In genomic region chr17:74369221-74369620, GRCh38 we compare ENCODE assay signal across 10 cellular contexts. TPM values are rescaled to one million over a fixed set of nuclear protein-coding genes. Genes with fewer than 3 reads are reported as not detected.
DNase-seq lines count a peak whose midpoint lies in the region; ATAC-seq and TF ChIP-seq lines count a peak whose summit lies in the region.
"Had no signal": no experiment of that assay in that cellular context is flagged by ENCODE, and none has a peak within 500 bp of the region (broad histone marks: within the 10 kb centered on the region; RNA-seq: fewer than 3 reads in every experiment).

No MANE protein-coding gene starts in this region.

- H3K27me3 ChIP-seq in Peyer's patch, result no peaks in the 10 kb centered on the region

- no peak overlapping the region for H3K27ac ChIP-seq in Peyer's patch

- peaks cover 0 to 24% (median 8%) of the 10 kb centered on the region in 4 donors for H3K4me1 ChIP-seq in Peyer's patch

- no peaks in the 10 kb centered on the region for H3K36me3 ChIP-seq in Peyer's patch

- intact Hi-C loops in posterior vena cava (cut with DNase I), result no loop called here

- CTCF ChIA-PET in HEK293T (lab: Yijun Ruan, JAX), result interaction anchor here (0.7 to 3.0 kb wide), 6 partner anchors 9 to 122 kb away, joined by 4 to 32 read pairs (median 12); no protein-coding TSS in a partner anchor

- POLR2A ChIA-PET in HEK293T (lab: Yijun Ruan, JAX), result no interaction called here

- no peaks in the 10 kb centered on the region for H3K9me3 ChIP-seq in Peyer's patch

- no peak overlapping the region for H3K4me3 ChIP-seq in Peyer's patch

- TF ChIP-seq POLR2A in Peyer's patch (IDR thresholded peaks at IDR 0.05), result no peak

- no peak for ATAC-seq in GM18511 (IDR thresholded peaks at IDR 0.05; ENCODE audit: unreplicated experiment)

- DNase-seq in CD1c-positive myeloid dendritic cell (ENCODE audit: extremely low spot score) (peak; percentile 78), Peyer's patch (peak; percentile 60 to 76 (median 62)), posterior vena cava (ENCODE audit: low spot score) (peak; percentile 90), LoVo (ENCODE audit: low spot score) (no peak), HEK293T (ENCODE audit: extremely low spot score) (no peak), GF-D8 (lab: John Stamatoyannopoulos, UW) (no peak)
- peak; percentile 54 for DNase-seq in activated effector memory CD4-positive, alpha-beta T cell treated with Interleukin-2 at 50 U/mL for 16 hours

- TF ChIP-seq CTCF in Peyer's patch (IDR thresholded peaks at IDR 0.05), result no peak

TF ChIP-seq in HEK293T, 16 proteins besides CTCF, POLR2A, EP300 and RAD21:
- TF ChIP-seq LEF1 (IDR thresholded peaks at IDR 0.05; ENCODE audit: borderline replicate concordance), result no peak
- no peak for TF ChIP-seq BHLHE40 (IDR thresholded peaks at IDR 0.05; ENCODE audit: borderline replicate concordance)
- no peak for TF ChIP-seq SUZ12 (IDR thresholded peaks at IDR 0.05)
- TF ChIP-seq HDGF (IDR thresholded peaks at IDR 0.05; ENCODE audit: borderline replicate concordance), result no peak
- TF ChIP-seq ZNF384 (IDR thresholded peaks at IDR 0.05), result no peak
- TF ChIP-seq SP1 (IDR thresholded peaks at IDR 0.05), result no peak
- TF ChIP-seq FOXK2 (IDR thresholded peaks at IDR 0.05), result no peak

RNA-seq across cellular contexts. Expression of gene GPR142, which starts 1.9 kb away (rescaled TPM):
- total RNA-seq in Peyer's patch (1 to 10 TPM in 1 of 4 donors, under 1 TPM in 2, not detected in 1; 0.53 to 1.1 (median 0.85) TPM), posterior vena cava (under 1 TPM in 1 of 2 donors, not detected in 1; 0.14 TPM)
- total RNA-seq: fibroblast of lung, LHCN-M2 had no signal

RNA-seq across cellular contexts. Expression of gene BTBD17, which starts 7.6 kb away (rescaled TPM):
- total RNA-seq in Peyer's patch (not detected), posterior vena cava (not detected)
- total RNA-seq: LHCN-M2 had no signal

RNA-seq across cellular contexts. Expression of gene KIF19, which starts 43.2 kb away (rescaled TPM):
- total RNA-seq in Peyer's patch (10 to 100 TPM in 1 of 4 donors, 1 to 10 TPM in 3; 2.1 to 31.4 (median 8.6) TPM), posterior vena cava (1 to 10 TPM; 1.4 to 2.3 TPM)
- total RNA-seq: LHCN-M2 had no signal

Comparison
In these comparisons a context has a peak if more than half of its experiments do, and no peak if none do; other contexts are left out.
1. DNase-seq: peak in CD1c-positive myeloid dendritic cell (single experiment), Peyer's patch (3 of 3), activated effector memory CD4-positive, alpha-beta T cell treated with Interleukin-2 at 50 U/mL for 16 hours (single experiment) and posterior vena cava (single experiment); none in LoVo (single experiment), HEK293T (single experiment) and GF-D8 (single experiment).